ENCODE assay signal across 8 cellular contexts in the genomic region with DNA sequence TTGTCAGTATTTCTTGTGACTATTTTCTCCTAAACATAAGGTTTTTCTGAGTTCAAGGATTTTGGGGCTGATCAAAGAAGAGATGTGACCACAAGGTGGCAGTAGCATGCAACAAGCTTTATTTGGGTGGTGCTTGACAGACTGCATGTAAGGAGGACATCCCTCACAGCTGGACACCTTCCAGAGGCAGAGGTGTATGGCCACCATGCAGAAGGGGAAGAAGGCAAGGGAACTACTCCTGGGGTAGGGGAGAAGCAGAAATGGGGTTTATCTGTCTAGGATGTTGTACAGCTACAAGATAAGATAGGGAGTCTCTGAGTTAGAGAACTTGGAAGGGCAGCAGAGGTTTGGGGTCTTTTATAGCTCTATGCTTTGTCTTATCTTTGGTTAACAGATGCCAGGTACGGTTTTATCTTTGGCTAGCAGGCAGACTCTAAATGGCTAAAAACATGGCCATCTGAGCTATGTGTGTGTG. TPM values are rescaled to one million over a fixed set of nuclear protein-coding genes. Genes with fewer than 3 reads are reported as not detected.
DNase-seq lines count a peak whose midpoint lies in the region; ATAC-seq, FAIRE-seq and TF ChIP-seq lines count a peak whose summit lies in the region.

No MANE protein-coding gene starts in this region.

- no peak for TF ChIP-seq EP300 in HepG2 (IDR thresholded peaks at IDR 0.05; ENCODE audit: low read depth in 2 of 2, low read length in 2 of 2)
- no peak for TF ChIP-seq EP300 in HepG2 (CRISPR knock-in tag; IDR thresholded peaks at IDR 0.05; ENCODE audit: borderline replicate concordance)

- H3K9me3 Mint-ChIP-seq in activated CD4-positive, alpha-beta T cell treated with anti-CD3 and anti-CD28 coated beads for 36 hours (ENCODE audit: low read depth) = no peaks in the 10 kb centered on the region

- H3K4me1 ChIP-seq in colonic mucosa (no peaks in the 10 kb centered on the region), HepG2 (ENCODE audit: insufficient read depth, low read length) (peaks cover 30% of the 10 kb centered on the region)

- POLR2A ChIA-PET in activated CD4-positive, alpha-beta T cell treated with anti-CD3 and anti-CD28 coated beads for 36 hours (lab: Charles Lee) = interaction anchor here (0.7 kb wide), 1 partner anchor 336 kb away, joined by 3 read pairs; no protein-coding TSS in a partner anchor
- POLR2A ChIA-PET in HepG2 (lab: Yijun Ruan, JAX) = interaction anchor here (0.9 to 2.1 kb wide), 3 partner anchors 154 to 325 kb away, joined by 3 to 6 read pairs (median 3); no protein-coding TSS in a partner anchor

- H3K27me3 ChIP-seq in colonic mucosa = no peaks in the 10 kb centered on the region
- H3K27me3 ChIP-seq in HepG2 (ENCODE audit: control insufficient read depth in 1 of 2, insufficient read depth in 2 of 2, low read length in 2 of 2) = no peaks in the 10 kb centered on the region; a peak in 1 of 5 replicates

- no peak overlapping the region for H3K4me3 Mint-ChIP-seq in activated CD4-positive, alpha-beta T cell treated with anti-CD3 and anti-CD28 coated beads for 36 hours

- H3K27ac ChIP-seq in colonic mucosa (no peak overlapping the region), HepG2 (ENCODE audit: extremely low read length, insufficient read depth, low read length) (no peak overlapping the region)

- peak; percentile 65 for TF ChIP-seq RAD21 in HepG2 (CRISPR knock-in tag; IDR thresholded peaks at IDR 0.05)

- H3K36me3 ChIP-seq in colonic mucosa (no peaks in the 10 kb centered on the region), HepG2 (replicated peaks in 1 of 2; ENCODE audit: control insufficient read depth in 1 of 2, insufficient read depth in 2 of 2, low read length in 2 of 2) (no peaks in the 10 kb centered on the region)

- CTCF ChIA-PET in activated CD4-positive, alpha-beta T cell treated with anti-CD3 and anti-CD28 coated beads for 36 hours (lab: Charles Lee) = interaction anchor here (0.6 to 5.4 kb wide), 67 partner anchors 9 to 490 kb away, joined by 3 to 67 read pairs (median 6); no protein-coding TSS in a partner anchor
- CTCF ChIA-PET in HepG2 (lab: Yijun Ruan, JAX; ENCODE audit: low intra/inter-chr PET ratio, low total read pairs) = interaction anchor here (1.2 to 1.6 kb wide), 5 partner anchors 54 to 324 kb away, joined by 4 to 19 read pairs (median 9); no protein-coding TSS in a partner anchor

- ATAC-seq in GM18867 (IDR thresholded peaks at IDR 0.05; ENCODE audit: unreplicated experiment) (peak; percentile 52), HG03354 (IDR thresholded peaks at IDR 0.05; ENCODE audit: poor library complexity, severe bottlenecking, unreplicated experiment) (peak; percentile 55), HepG2 (peak; percentile 86)
- peak; percentile 43 for ATAC-seq in activated CD4-positive, alpha-beta T cell treated with anti-CD3 and anti-CD28 coated beads for 36 hours

- TF ChIP-seq POLR2A in HepG2 (IDR thresholded peaks at IDR 0.05; ENCODE audit: insufficient read depth in 1 of 2, low read depth in 2 of 2, low read length in 2 of 2) = no peak

- H3K79me2 ChIP-seq in HepG2 (ENCODE audit: insufficient read depth, low read length) = peaks cover 3% of the 10 kb centered on the region

- H2AFZ ChIP-seq in HepG2 (ENCODE audit: low read length) = peak overlapping the region; percentile 39

- H3K9ac ChIP-seq in colonic mucosa (ENCODE audit: low read depth in 2 of 2, low read length in 2 of 2) (no peak overlapping the region), HepG2 (ENCODE audit: insufficient read depth, low read depth, low read length) (no peak overlapping the region)

- in situ Hi-C loops in HepG2 (cut with HindIII; ENCODE audit: extremely low pct_ligation_motif_present, low pct_unique_long_range_greater_than_20kb) = loop anchor here (5.0 to 10.0 kb wide), 2 partner anchors 153 to 270 kb away; no protein-coding TSS in a partner anchor

- intact Hi-C loops in activated CD4-positive, alpha-beta T cell treated with anti-CD3 and anti-CD28 coated beads for 36 hours (cut with DNase I, micrococcal nuclease) = loop anchor here (1.0 kb wide), 5 partner anchors 54 to 324 kb away; no protein-coding TSS in a partner anchor
- intact Hi-C loops in colonic mucosa (cut with DNase I) (loop anchor here (5.0 to 10.0 kb wide), 3 partner anchors 50 to 323 kb away; no protein-coding TSS in a partner anchor), HepG2 (cut with micrococcal nuclease; ENCODE audit: unreplicated experiment) (loop anchor here (1.0 to 5.0 kb wide), 4 partner anchors 153 to 324 kb away; no protein-coding TSS in a partner anchor)

- H3K4me1 Mint-ChIP-seq in activated CD4-positive, alpha-beta T cell treated with anti-CD3 and anti-CD28 coated beads for 36 hours = peaks cover 45% of the 10 kb centered on the region

- H3K36me3 Mint-ChIP-seq in activated CD4-positive, alpha-beta T cell treated with anti-CD3 and anti-CD28 coated beads for 36 hours (ENCODE audit: low read depth) = peaks cover 11% of the 10 kb centered on the region

- peak; percentile 85 for DNase-seq in AG10803 (ENCODE audit: low read depth)
- peak; percentile 17 for DNase-seq in NCI-H446 treated with DMSO at 0.1 percent for 48 hours (lab: John Stamatoyannopoulos, UW)
- DNase-seq in activated CD4-positive, alpha-beta T cell treated with anti-CD3 and anti-CD28 coated beads for 36 hours = peak; percentile 84
- DNase-seq in colonic mucosa = peak; percentile 84
- DNase-seq in HepG2 (ENCODE audit: low spot score) = peak; percentile 78
- peak; percentile 66 for DNase-seq in stimulated activated CD8-positive, alpha-beta memory T cell treated with anti-CD3 and anti-CD28 coated beads, Interleukin-12 subunit alpha, Interleukin-12 subunit beta, amount 100 ng/mL, for 1 hour (ENCODE audit: low read depth)

- BruUV-seq in HepG2 (replicated peaks; lab: Mats Ljungman, UMichigan) = no TSS peak

- TF ChIP-seq CTCF in AG10803 (conservative IDR thresholded peaks at IDR 0.05; ENCODE audit: low read length) (peak; percentile 88), colonic mucosa (IDR thresholded peaks at IDR 0.05) (peak; percentile 76), HepG2 (CRISPR knock-in tag; IDR thresholded peaks at IDR 0.05) (peak; percentile 92)

- no peaks in the 10 kb centered on the region for H4K20me1 ChIP-seq in HepG2 (ENCODE audit: insufficient read depth, low read length)

- FAIRE-seq in HepG2 (lab: Jason Lieb, UNC) = peak; percentile 82

- H3K4me3 ChIP-seq in AG10803 (ENCODE audit: low read length) (no peak overlapping the region), colonic mucosa (no peak overlapping the region), HepG2 (replicated peaks in 1 of 3; ENCODE audit: insufficient read depth in 1 of 3, low read depth in 2 of 3, low read length in 3 of 3) (no peak overlapping the region)

- H3K4me2 ChIP-seq in HepG2 (ENCODE audit: low read depth, low read length) = no peak overlapping the region

- H3K27ac Mint-ChIP-seq in activated CD4-positive, alpha-beta T cell treated with anti-CD3 and anti-CD28 coated beads for 36 hours = no peak overlapping the region

- 50% methylated on average over 1 of the region's 1 CpG for WGBS in HepG2 (ENCODE audit: low lambda C conversion rate)

- H3K9me3 ChIP-seq in colonic mucosa = no peaks in the 10 kb centered on the region
- H3K9me3 ChIP-seq in HepG2 (ENCODE audit: low read length) = no peaks in the 10 kb centered on the region

- H3K27me3 Mint-ChIP-seq in activated CD4-positive, alpha-beta T cell treated with anti-CD3 and anti-CD28 coated beads for 36 hours = no peaks in the 10 kb centered on the region

RNA-seq across cellular contexts. Expression of gene BIRC2, which starts 5.1 kb away (rescaled TPM):
- total RNA-seq in activated CD4-positive, alpha-beta T cell treated with anti-CD3 and anti-CD28 coated beads for 36 hours = 10 to 100 TPM; 33.0 to 48.8 TPM
- total RNA-seq in colonic mucosa = 10 to 100 TPM; 34.1 to 59.5 TPM
- 61.7 and 83.2 TPM in 2 replicates for total RNA-seq in HepG2 (2016; rRNA removed; fragmentation: Illumina TruSeq; extraction: Trizol)
- 25.1 and 31.7 TPM in 2 replicates for total RNA-seq in HepG2 (2016; cell fraction: cytosol; rRNA removed; fragmentation: Illumina TruSeq; extraction: Trizol; ENCODE audit: low read depth)
- 61.7 and 79.4 TPM in 2 replicates for total RNA-seq in HepG2 (2016; cell fraction: insoluble cytoplasmic fraction; rRNA removed; fragmentation: Illumina TruSeq; extraction: Trizol)
- 42.0 and 43.8 TPM in 2 replicates for total RNA-seq in HepG2 (2016; cell fraction: membrane; rRNA removed; fragmentation: Illumina TruSeq; extraction: Trizol)
- 77.0 and 77.1 TPM in 2 replicates for total RNA-seq in HepG2 (2016; cell fraction: nucleus; rRNA removed; fragmentation: Illumina TruSeq; extraction: Trizol)
- 59.2 and 62.2 TPM in 2 replicates for polyA plus RNA-seq in HepG2 (2011; rRNA removed)
- polyA plus RNA-seq in HepG2 (2011; cell fraction: cytosol; rRNA removed) = 27.3 and 42.8 TPM in 2 replicates
- 60.1 and 69.2 TPM in 2 replicates for polyA plus RNA-seq in HepG2 (2011; cell fraction: nucleus; rRNA removed)
- 35.9 and 38.7 TPM in 2 replicates for polyA plus RNA-seq in HepG2 (2012)
- 7.7 and 9.4 TPM in 2 replicates for polyA plus RNA-seq in HepG2 (2016; cell fraction: cytosol; fragmentation: Illumina TruSeq; extraction: Trizol; ENCODE audit: low read depth)
- polyA plus RNA-seq in HepG2 (2016; cell fraction: insoluble cytoplasmic fraction; fragmentation: Illumina TruSeq; extraction: Trizol; ENCODE audit: low read depth) = 58.0 and 61.2 TPM in 2 replicates
- 16.9 and 19.1 TPM in 2 replicates for polyA plus RNA-seq in HepG2 (2016; cell fraction: membrane; fragmentation: Illumina TruSeq; extraction: Trizol; ENCODE audit: low read depth)
- 60.1 and 64.2 TPM in 2 replicates for polyA plus RNA-seq in HepG2 (2016; cell fraction: nucleus; fragmentation: Illumina TruSeq; extraction: Trizol; ENCODE audit: insufficient read depth, low read depth)
- polyA minus RNA-seq in HepG2 (2011; rRNA and poly(A)+ RNA removed; ENCODE audit: low replicate concordance) = 26.8 and 53.5 TPM in 2 replicates
- 26.7 and 30.0 TPM in 2 replicates for polyA minus RNA-seq in HepG2 (2011; cell fraction: cytosol; rRNA and poly(A)+ RNA removed)
- 152 and 170 TPM in 2 replicates for polyA minus RNA-seq in HepG2 (2011; cell fraction: nucleus; rRNA and poly(A)+ RNA removed)

RNA-seq across cellular contexts. Expression of gene BIRC3, which starts 24.6 kb away (rescaled TPM):
- 100 to 1,000 TPM in 1 of 2 experiments, 10 to 100 TPM in 1; 99.2 to 109 TPM for total RNA-seq in activated CD4-positive, alpha-beta T cell treated with anti-CD3 and anti-CD28 coated beads for 36 hours
- total RNA-seq in colonic mucosa (10 to 100 TPM; 14.8 to 66.3 TPM), HepG2 (2016; rRNA removed; fragmentation: Illumina TruSeq; extraction: Trizol) (4.2 and 7.5 TPM in 2 replicates)
- total RNA-seq in HepG2 (2016; cell fraction: cytosol; rRNA removed; fragmentation: Illumina TruSeq; extraction: Trizol; ENCODE audit: low read depth) = 0.40 and 0.71 TPM in 2 replicates
- total RNA-seq in HepG2 (2016; cell fraction: insoluble cytoplasmic fraction; rRNA removed; fragmentation: Illumina TruSeq; extraction: Trizol) = 4.6 and 6.5 TPM in 2 replicates
- total RNA-seq in HepG2 (2016; cell fraction: membrane; rRNA removed; fragmentation: Illumina TruSeq; extraction: Trizol) = 2.8 and 3.6 TPM in 2 replicates
- total RNA-seq in HepG2 (2016; cell fraction: nucleus; rRNA removed; fragmentation: Illumina TruSeq; extraction: Trizol) = 2.7 and 2.9 TPM in 2 replicates
- 0.41 and 0.50 TPM in 2 replicates for polyA plus RNA-seq in HepG2 (2011; rRNA removed)
- 0.21 and 0.51 TPM in 2 replicates for polyA plus RNA-seq in HepG2 (2011; cell fraction: cytosol; rRNA removed)
- polyA plus RNA-seq in HepG2 (2011; cell fraction: nucleus; rRNA removed) = 0.18 and 0.52 TPM in 2 replicates
- polyA plus RNA-seq in HepG2 (2012) = 0.56 and 1.1 TPM in 2 replicates
- 0.20 TPM in 2 replicates for polyA plus RNA-seq in HepG2 (2016; cell fraction: cytosol; fragmentation: Illumina TruSeq; extraction: Trizol; ENCODE audit: low read depth)
- 4.2 and 5.5 TPM in 2 replicates for polyA plus RNA-seq in HepG2 (2016; cell fraction: insoluble cytoplasmic fraction; fragmentation: Illumina TruSeq; extraction: Trizol; ENCODE audit: low read depth)
- polyA plus RNA-seq in HepG2 (2016; cell fraction: membrane; fragmentation: Illumina TruSeq; extraction: Trizol; ENCODE audit: low read depth) = 1.1 and 1.2 TPM in 2 replicates
- 2.7 and 3.7 TPM in 2 replicates for polyA plus RNA-seq in HepG2 (2016; cell fraction: nucleus; fragmentation: Illumina TruSeq; extraction: Trizol; ENCODE audit: insufficient read depth, low read depth)
- 0.10 and 3.6 TPM in 2 replicates for polyA minus RNA-seq in HepG2 (2011; rRNA and poly(A)+ RNA removed; ENCODE audit: low replicate concordance)
- 0.99 and 1.6 TPM in 2 replicates for polyA minus RNA-seq in HepG2 (2011; cell fraction: cytosol; rRNA and poly(A)+ RNA removed)
- polyA minus RNA-seq in HepG2 (2011; cell fraction: nucleus; rRNA and poly(A)+ RNA removed) = 0.52 and 1.2 TPM in 2 replicates

Comparison
In these comparisons a context has a peak if more than half of its experiments do, and no peak if none do; other contexts are left out.
1. DNase-seq: peak in every context shown above with its lines; median percentile 85 in AG10803; 84 in activated CD4-positive, alpha-beta T cell treated with anti-CD3 and anti-CD28 coated beads for 36 hours; 84 in colonic mucosa; 78 in HepG2; 66 in stimulated activated CD8-positive, alpha-beta memory T cell treated with anti-CD3 and anti-CD28 coated beads, Interleukin-12 subunit alpha, Interleukin-12 subunit beta, amount 100 ng/mL, for 1 hour; 17 in NCI-H446 treated with DMSO at 0.1 percent for 48 hours.